Comparison of ENCODE assay signal across 24 cellular contexts in the genomic region with DNA sequence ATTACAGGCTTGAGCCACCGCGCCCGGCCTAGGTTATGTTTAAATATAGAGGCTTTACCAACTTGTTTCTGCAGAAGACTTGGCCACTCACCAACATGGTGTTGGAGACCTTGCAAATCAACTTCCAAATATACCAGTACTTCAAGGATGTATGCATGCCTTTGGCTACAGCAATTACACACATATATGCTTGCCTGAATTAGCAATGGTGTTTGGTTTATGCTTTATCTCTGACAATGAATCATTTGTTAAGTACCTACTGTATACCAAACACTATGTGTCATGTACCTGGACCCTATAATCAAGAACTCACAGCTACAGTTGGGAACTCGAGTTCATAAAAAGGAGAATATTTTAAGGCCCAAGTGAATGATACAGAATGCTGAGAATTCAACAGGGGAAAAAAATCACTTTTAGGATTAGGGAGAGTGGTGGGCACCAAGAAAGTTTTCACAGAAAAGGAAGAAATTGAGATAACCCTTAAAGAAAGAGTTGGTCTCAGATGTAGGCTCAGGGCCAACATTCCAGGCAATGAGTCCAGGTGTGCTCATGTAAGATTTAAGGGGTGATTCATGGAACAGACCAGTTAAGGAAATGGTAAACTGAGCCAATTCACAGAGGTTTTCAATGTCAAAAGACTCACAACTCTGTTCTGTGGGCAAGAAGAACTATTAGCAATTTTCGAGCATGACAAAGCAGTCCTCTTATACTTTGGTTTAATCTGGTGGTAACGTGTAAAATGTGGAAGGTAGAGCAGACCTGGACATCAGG.
"Had no signal": no experiment of that assay in that cellular context is flagged by ENCODE, and none has a peak within 500 bp of the region (broad histone marks: within the 10 kb centered on the region; RNA-seq: fewer than 3 reads in every experiment).

No MANE protein-coding gene starts in this region.

- H3K27ac ChIP-seq: coronary artery, gastroesophageal sphincter, heart left ventricle, hepatocyte, left lung, ovary, psoas muscle, sigmoid colon, thoracic aorta, tibial nerve, upper lobe of left lung had no signal

- H3K36me3 Mint-ChIP-seq: naive thymus-derived CD8-positive, alpha-beta T cell; stimulated activated naive B cell treated with anti-CD40 and anti-IgM and Interleukin-4, amounts not matched to agents 10 μg/mL and 1 μg/mL and 100 μg/mL, for 72 hours had no signal

- H3K9me3 ChIP-seq: gastroesophageal sphincter, heart left ventricle, left lung, ovary, psoas muscle, sigmoid colon, thoracic aorta, tibial nerve, upper lobe of left lung had no signal

- H3K79me2 ChIP-seq: hepatocyte had no signal

- H3K4me3 ChIP-seq: coronary artery, gastroesophageal sphincter, heart left ventricle, hepatocyte, left lung, ovary, psoas muscle, sigmoid colon, thoracic aorta, tibial nerve, upper lobe of left lung had no signal

- H3K9me3 Mint-ChIP-seq: naive thymus-derived CD8-positive, alpha-beta T cell; stimulated activated naive B cell treated with anti-CD40 and anti-IgM and Interleukin-4, amounts not matched to agents 10 μg/mL and 1 μg/mL and 100 μg/mL, for 72 hours; stimulated activated naive CD8-positive, alpha-beta T cell treated with anti-CD3 and anti-CD28 coated beads, Interleukin-15, Interleukin-2, amounts not matched to agents 100 ng/mL and 50 ng/mL, for 24 hours had no signal

- ATAC-seq: gastroesophageal sphincter; heart left ventricle; left cardiac atrium; left lung; naive thymus-derived CD8-positive, alpha-beta T cell; psoas muscle; right cardiac atrium; stimulated activated naive B cell treated with anti-CD40 and anti-IgM and Interleukin-4, amounts not matched to agents 10 μg/mL and 1 μg/mL and 100 μg/mL, for 72 hours had no signal

- H3K36me3 ChIP-seq: gastroesophageal sphincter, heart left ventricle, left lung, ovary, sigmoid colon, thoracic aorta, tibial nerve, upper lobe of left lung had no signal

- DNase-seq: dermis blood vessel endothelial cell; effector memory CD4-positive, alpha-beta T cell; foreskin fibroblast; heart left ventricle; left cardiac atrium; left lung; naive thymus-derived CD8-positive, alpha-beta T cell; nephron progenitor cell; nucleus accumbens; ovary; psoas muscle; right cardiac atrium; sigmoid colon; stimulated activated CD4-positive, alpha-beta T cell treated with anti-CD3 and anti-CD28 coated beads, Interleukin-4, amount 100 ng/mL, for 4 hours; stimulated activated naive B cell treated with anti-CD40 and anti-IgM and Interleukin-4, amounts not matched to agents 10 μg/mL and 1 μg/mL and 100 μg/mL, for 72 hours; upper lobe of left lung had no signal

- FAIRE-seq: endothelial cell of umbilical vein, urothelium cell line had no signal

- H3K4me1 Mint-ChIP-seq: naive thymus-derived CD8-positive, alpha-beta T cell had no signal

- H3K4me1 ChIP-seq: gastroesophageal sphincter, heart left ventricle, left lung, psoas muscle, sigmoid colon, tibial nerve, upper lobe of left lung had no signal

- H3K4me2 ChIP-seq: hepatocyte had no signal

- H3K27me3 ChIP-seq: gastroesophageal sphincter, hepatocyte, left lung, ovary, tibial nerve, upper lobe of left lung had no signal

- H2AFZ ChIP-seq: hepatocyte had no signal

- H3K4me3 Mint-ChIP-seq: naive thymus-derived CD8-positive, alpha-beta T cell; nephron progenitor cell; stimulated activated naive B cell treated with anti-CD40 and anti-IgM and Interleukin-4, amounts not matched to agents 10 μg/mL and 1 μg/mL and 100 μg/mL, for 72 hours; stimulated activated naive CD8-positive, alpha-beta T cell treated with anti-CD3 and anti-CD28 coated beads, Interleukin-15, Interleukin-2, amounts not matched to agents 100 ng/mL and 50 ng/mL, for 24 hours had no signal

- H3K27ac Mint-ChIP-seq: naive thymus-derived CD8-positive, alpha-beta T cell; nephron progenitor cell; stimulated activated naive B cell treated with anti-CD40 and anti-IgM and Interleukin-4, amounts not matched to agents 10 μg/mL and 1 μg/mL and 100 μg/mL, for 72 hours; stimulated activated naive CD8-positive, alpha-beta T cell treated with anti-CD3 and anti-CD28 coated beads, Interleukin-15, Interleukin-2, amounts not matched to agents 100 ng/mL and 50 ng/mL, for 24 hours had no signal
